In genomic region chr14:56199095-56199975, GRCh38 we compare ENCODE assay signal across 8 cellular contexts.
DNase-seq lines count a peak whose midpoint lies in the region; ATAC-seq and TF ChIP-seq lines count a peak whose summit lies in the region.

No MANE protein-coding gene starts in this region.

- no peak for TF ChIP-seq CTCF in AG04449 (IDR thresholded peaks at IDR 0.05; ENCODE audit: insufficient read depth, low read length, missing control alignments)
- TF ChIP-seq CTCF in GM20000 (IDR thresholded peaks at IDR 0.05; ENCODE audit: extremely low read depth, missing control alignments): no peak
- no peak for TF ChIP-seq CTCF in osteocyte (IDR thresholded peaks at IDR 0.05)
- no peak for TF ChIP-seq CTCF in PC-3 (conservative IDR thresholded peaks at IDR 0.05; ENCODE audit: low read depth, low read length)

- no peaks in the 10 kb centered on the region for H3K36me3 Mint-ChIP-seq in osteocyte (ENCODE audit: unreplicated experiment)
- H3K36me3 Mint-ChIP-seq in activated naive CD8-positive, alpha-beta T cell treated with anti-CD3 and anti-CD28 coated beads, Interleukin-2, amount 50 U/mL, for 24 hours (ENCODE audit: low read depth): no peaks in the 10 kb centered on the region

- H2AFZ ChIP-seq in PC-3 (ENCODE audit: low read length): no peak overlapping the region

- no peak overlapping the region for H3K4me3 Mint-ChIP-seq in osteocyte (ENCODE audit: unreplicated experiment)
- H3K4me3 Mint-ChIP-seq in activated naive CD8-positive, alpha-beta T cell treated with anti-CD3 and anti-CD28 coated beads, Interleukin-2, amount 50 U/mL, for 24 hours: no peak overlapping the region

- H3K9me3 ChIP-seq in duodenal mucosa (ENCODE audit: control insufficient read depth in 1 of 2, low read length in 2 of 2) (no peaks in the 10 kb centered on the region), PC-3 (ENCODE audit: low read length) (no peaks in the 10 kb centered on the region)

- H3K27ac Mint-ChIP-seq in osteocyte (ENCODE audit: unreplicated experiment): no peak overlapping the region
- no peak overlapping the region for H3K27ac Mint-ChIP-seq in activated naive CD8-positive, alpha-beta T cell treated with anti-CD3 and anti-CD28 coated beads, Interleukin-2, amount 50 U/mL, for 24 hours

- no peaks in the 10 kb centered on the region for H3K36me3 ChIP-seq in duodenal mucosa (ENCODE audit: control insufficient read depth in 1 of 2, insufficient read depth in 2 of 2, low read length in 2 of 2)
- H3K36me3 ChIP-seq in PC-3 (ENCODE audit: low read depth, low read length): no peaks in the 10 kb centered on the region

- H3K79me2 ChIP-seq in PC-3 (ENCODE audit: low read length): no peaks in the 10 kb centered on the region

- H3K27ac ChIP-seq in duodenal mucosa (ENCODE audit: low read depth, low read length) (peak overlapping the region; percentile 53), PC-3 (ENCODE audit: low read length) (no peak overlapping the region)

- no peaks in the 10 kb centered on the region for H3K27me3 ChIP-seq in duodenal mucosa (ENCODE audit: control insufficient read depth in 1 of 2, insufficient read depth in 2 of 2, low read length in 2 of 2)
- H3K27me3 ChIP-seq in PC-3 (ENCODE audit: low read length): peaks cover 12% of the 10 kb centered on the region

- no TSS peak for BruUV-seq in PC-3 (replicated peaks; lab: Mats Ljungman, UMichigan)

- H3K4me2 ChIP-seq in PC-3 (ENCODE audit: low read length): no peak overlapping the region

- CTCF ChIA-PET in AG04449 (lab: Yijun Ruan, JAX) (interaction anchor here (1.5 kb wide), 1 partner anchor 141 kb away, joined by 7 read pairs; no protein-coding TSS in a partner anchor), PC-3 (lab: Charles Lee) (no interaction called here)

- no peak overlapping the region for H3K4me3 ChIP-seq in AG04449 (ENCODE audit: low read depth, low read length)
- no peak overlapping the region for H3K4me3 ChIP-seq in duodenal mucosa (ENCODE audit: low read depth in 1 of 2, low read length in 2 of 2)
- H3K4me3 ChIP-seq in PC-3 (ENCODE audit: low read length): no peak overlapping the region

- no peaks in the 10 kb centered on the region for H3K27me3 Mint-ChIP-seq in osteocyte (ENCODE audit: unreplicated experiment)
- no peaks in the 10 kb centered on the region for H3K27me3 Mint-ChIP-seq in activated naive CD8-positive, alpha-beta T cell treated with anti-CD3 and anti-CD28 coated beads, Interleukin-2, amount 50 U/mL, for 24 hours

- no peaks in the 10 kb centered on the region for H3F3A ChIP-seq in PC-3 (ENCODE audit: low read length, unreplicated experiment)

- H3K4me1 Mint-ChIP-seq in osteocyte (ENCODE audit: unreplicated experiment): peaks cover 22% of the 10 kb centered on the region
- H3K4me1 Mint-ChIP-seq in activated naive CD8-positive, alpha-beta T cell treated with anti-CD3 and anti-CD28 coated beads, Interleukin-2, amount 50 U/mL, for 24 hours: peaks cover 25% of the 10 kb centered on the region

- H3K4me1 ChIP-seq in duodenal mucosa (ENCODE audit: control insufficient read depth in 1 of 2, insufficient read depth in 2 of 2, low read length in 2 of 2) (peaks cover 30 to 43% of the 10 kb centered on the region in 2 donors), PC-3 (ENCODE audit: insufficient read depth, low read length) (peaks cover 7% of the 10 kb centered on the region; the same call in 1 of the 2 replicates)

- no peaks in the 10 kb centered on the region for H4K20me1 ChIP-seq in PC-3 (ENCODE audit: low read length)

- H3K9me3 Mint-ChIP-seq in osteocyte (ENCODE audit: unreplicated experiment): no peaks in the 10 kb centered on the region
- no peaks in the 10 kb centered on the region for H3K9me3 Mint-ChIP-seq in activated naive CD8-positive, alpha-beta T cell treated with anti-CD3 and anti-CD28 coated beads, Interleukin-2, amount 50 U/mL, for 24 hours

- H3K9me2 ChIP-seq in PC-3 (replicated peaks; ENCODE audit: low read length): no peaks in the 10 kb centered on the region

- H3K9ac ChIP-seq in duodenal mucosa (ENCODE audit: low read depth in 1 of 2, low read length in 2 of 2) (no peak overlapping the region), PC-3 (ENCODE audit: low read length) (no peak overlapping the region)

- intact Hi-C loops in PC-3 (cut with micrococcal nuclease): no loop called here

- POLR2A ChIA-PET in AG04449 (lab: Yijun Ruan, JAX): no interaction called here
- POLR2A ChIA-PET in PC-3 (lab: Charles Lee; ENCODE audit: unreplicated experiment): no interaction called here

- DNase-seq in AG04449 (ENCODE audit: low read depth, low spot score) (peak; percentile 98), GM20000 (ENCODE audit: low spot score) (peak; percentile 29), HS-27A (ENCODE audit: low read depth) (peak; percentile 66), osteocyte (ENCODE audit: extremely low spot score, unreplicated experiment) (peak; percentile 72), PC-3 (no peak), GM19240 (ENCODE audit: insufficient read length, low spot score) (no peak)
- DNase-seq in activated naive CD8-positive, alpha-beta T cell treated with anti-CD3 and anti-CD28 coated beads, Interleukin-2, amount 50 U/mL, for 24 hours: no peak

- no peak for ATAC-seq in PC-3
- ATAC-seq in activated naive CD8-positive, alpha-beta T cell treated with anti-CD3 and anti-CD28 coated beads, Interleukin-2, amount 50 U/mL, for 24 hours: no peak

Comparison
In these comparisons a context has a peak if more than half of its experiments do, and no peak if none do; other contexts are left out.
1. DNase-seq: peak in AG04449 (single experiment), GM20000 (single experiment), HS-27A (single experiment) and osteocyte (single experiment); none in PC-3 (single experiment), activated naive CD8-positive, alpha-beta T cell treated with anti-CD3 and anti-CD28 coated beads, Interleukin-2, amount 50 U/mL, for 24 hours (single experiment) and GM19240 (single experiment).